Comparison of ENCODE assay signal across 2 cellular contexts in genomic region chr16:67811899-67812298, GRCh38.
TF ChIP-seq lines count a peak whose summit lies in the region.

No MANE protein-coding gene starts in this region.

TF ChIP-seq in IMR-90, 13 proteins besides CTCF, POLR2A, EP300 and RAD21:
- no peak for TF ChIP-seq MXI1 (IDR thresholded peaks at IDR 0.05; ENCODE audit: borderline replicate concordance, low read depth, low read length)
- TF ChIP-seq USF2 (IDR thresholded peaks at IDR 0.05; ENCODE audit: low read depth, low read length) = no peak
- no peak for TF ChIP-seq CHD1 (IDR thresholded peaks at IDR 0.05; ENCODE audit: low read depth, low read length)
- TF ChIP-seq SMC3 (IDR thresholded peaks at IDR 0.05; ENCODE audit: low read depth, low read length) = no peak
- no peak for TF ChIP-seq ELK1 (IDR thresholded peaks at IDR 0.05; ENCODE audit: borderline replicate concordance, low read depth, low read length)
- no peak for TF ChIP-seq MAZ (IDR thresholded peaks at IDR 0.05; ENCODE audit: borderline replicate concordance, low read depth, low read length)
- TF ChIP-seq MAFK (IDR thresholded peaks at IDR 0.05; ENCODE audit: low read depth, low read length) = no peak
- no peak for TF ChIP-seq RFX5 (IDR thresholded peaks at IDR 0.05; ENCODE audit: low read depth, low read length)
- no peak for TF ChIP-seq CEBPB (IDR thresholded peaks at IDR 0.05; ENCODE audit: low read depth, low read length)
- TF ChIP-seq BHLHE40 (IDR thresholded peaks at IDR 0.05; ENCODE audit: low read depth, low read length) = no peak
- no peak for TF ChIP-seq RCOR1 (IDR thresholded peaks at IDR 0.05; ENCODE audit: insufficient replicate concordance, low read length)
- no peak for TF ChIP-seq FOS (IDR thresholded peaks at IDR 0.05; ENCODE audit: low read depth, low read length)
- no peak for TF ChIP-seq NFE2L2 (IDR thresholded peaks at IDR 0.05; ENCODE audit: low read depth, low read length)

TF ChIP-seq in K562, 482 proteins besides CTCF, POLR2A, EP300 and RAD21:
- TF ChIP-seq, protein P1, sequence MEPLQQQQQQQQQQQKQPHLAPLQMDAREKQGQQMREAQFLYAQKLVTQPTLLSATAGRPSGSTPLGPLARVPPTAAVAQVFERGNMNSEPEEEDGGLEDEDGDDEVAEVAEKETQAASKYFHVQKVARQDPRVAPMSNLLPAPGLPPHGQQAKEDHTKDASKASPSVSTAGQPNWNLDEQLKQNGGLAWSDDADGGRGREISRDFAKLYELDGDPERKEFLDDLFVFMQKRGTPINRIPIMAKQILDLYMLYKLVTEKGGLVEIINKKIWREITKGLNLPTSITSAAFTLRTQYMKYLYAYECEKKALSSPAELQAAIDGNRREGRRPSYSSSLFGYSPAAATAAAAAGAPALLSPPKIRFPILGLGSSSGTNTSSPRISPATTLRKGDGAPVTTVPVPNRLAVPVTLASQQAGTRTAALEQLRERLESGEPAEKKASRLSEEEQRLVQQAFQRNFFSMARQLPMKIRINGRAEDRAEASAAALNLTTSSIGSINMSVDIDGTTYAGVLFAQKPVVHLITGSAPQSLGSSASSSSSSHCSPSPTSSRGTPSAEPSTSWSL (CRISPR knock-in tag; IDR thresholded peaks at IDR 0.05; ENCODE audit: borderline replicate concordance) = no peak
- TF ChIP-seq CBX2 (IDR thresholded peaks at IDR 0.05; ENCODE audit: insufficient read depth, low read length, poor library complexity, severe bottlenecking) (no peak), ZFP36 (IDR thresholded peaks at IDR 0.05; ENCODE audit: low read depth, low read length, partially characterized antibody) (peak; percentile 67), DNMT1 (IDR thresholded peaks at IDR 0.05) (no peak), RBM25 (IDR thresholded peaks at IDR 0.05; ENCODE audit: low read depth, low read length, severe bottlenecking) (peak; percentile 66), ZNF518B (CRISPR knock-in tag; IDR thresholded peaks at IDR 0.05) (no peak), TEAD4 (IDR thresholded peaks at IDR 0.05; ENCODE audit: low read length) (no peak), TEAD4 (CRISPR knock-in tag; IDR thresholded peaks at IDR 0.05; ENCODE audit: borderline replicate concordance) (no peak), BCOR (IDR thresholded peaks at IDR 0.05) (peak; percentile 47; the same call in 1 of the 2 replicates), THAP7 (CRISPR knock-in tag; IDR thresholded peaks at IDR 0.05) (no peak), CHCHD3 (CRISPR knock-in tag; IDR thresholded peaks at IDR 0.05) (no peak), MCM3 (IDR thresholded peaks at IDR 0.05) (no peak)
